ENCODE assay signal across 28 cellular contexts in the genomic region with DNA sequence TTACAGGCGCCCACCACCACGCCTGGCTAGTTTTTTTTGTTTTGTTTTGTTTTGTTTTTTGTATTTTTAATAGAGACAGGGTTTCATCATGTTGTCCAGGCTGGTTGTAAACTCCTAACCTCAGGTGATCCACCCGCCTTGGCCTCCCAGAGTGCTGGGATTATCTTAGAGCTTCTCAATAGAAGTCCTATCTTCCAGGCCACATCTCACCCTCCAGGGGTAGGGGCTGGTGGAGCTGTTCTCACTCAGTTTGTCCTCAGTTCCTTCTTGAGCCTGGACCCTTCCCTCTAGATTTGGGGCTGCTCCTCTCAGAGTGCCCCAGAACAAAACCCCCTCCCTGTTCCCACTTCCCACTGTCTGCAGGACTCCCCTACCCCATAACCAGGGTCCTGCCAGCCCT. TPM values are rescaled to one million over a fixed set of nuclear protein-coding genes. Genes with fewer than 3 reads are reported as not detected.
DNase-seq lines count a peak whose midpoint lies in the region; ATAC-seq and TF ChIP-seq lines count a peak whose summit lies in the region.
"Had no signal": no experiment of that assay in that cellular context is flagged by ENCODE, and none has a peak within 500 bp of the region (broad histone marks: within the 10 kb centered on the region; RNA-seq: fewer than 3 reads in every experiment).

No MANE protein-coding gene starts in this region.

- H3K27ac Mint-ChIP-seq in activated T-helper 17 cell treated with anti-CD3 and anti-CD28 coated beads, Interleukin-2, amount 50 U/mL, for 72 hours: peak overlapping the region; percentile 89
- H3K27ac Mint-ChIP-seq in naive thymus-derived CD4-positive, alpha-beta T cell: peak overlapping the region in 7 of 9 donors; percentile 39 to 86 (median 80)
- H3K27ac Mint-ChIP-seq: activated B cell treated with CpG ODN at 0.5 μM for 24 hours, HFFc6, memory B cell had no signal

- peak overlapping the region; percentile 97 for H3K4me2 ChIP-seq in BLaER1
- H3K4me2 ChIP-seq in DND-41 (ENCODE audit: insufficient read depth, low read length): no peak overlapping the region
- H3K4me2 ChIP-seq: smooth muscle cell had no signal

- H3K27me3 Mint-ChIP-seq in activated T-helper 17 cell treated with anti-CD3 and anti-CD28 coated beads, Interleukin-2, amount 50 U/mL, for 72 hours: no peaks in the 10 kb centered on the region
- H3K27me3 Mint-ChIP-seq in naive thymus-derived CD4-positive, alpha-beta T cell: no peaks in the 10 kb centered on the region

- H3K9ac ChIP-seq in BLaER1 (peak overlapping the region; percentile 64), DND-41 (ENCODE audit: low read depth, low read length) (no peak overlapping the region)

- H3K4me1 ChIP-seq in BLaER1 (peaks cover 98% of the 10 kb centered on the region), DND-41 (ENCODE audit: insufficient read depth, low read length) (peaks cover 43% of the 10 kb centered on the region)
- peaks cover 3 to 22% of the 10 kb centered on the region in 2 donors for H3K4me1 ChIP-seq in naive thymus-derived CD4-positive, alpha-beta T cell (ENCODE audit: control insufficient read depth in 2 of 2, insufficient read depth in 2 of 2, low read length in 2 of 2)

- CTCF ChIA-PET in naive thymus-derived CD4-positive, alpha-beta T cell (lab: Charles Lee): no interaction called here

- H3K27me3 ChIP-seq in BLaER1 (no peaks in the 10 kb centered on the region), DND-41 (ENCODE audit: insufficient read depth, low read length, poor library complexity) (no peaks in the 10 kb centered on the region)
- H3K27me3 ChIP-seq in naive thymus-derived CD4-positive, alpha-beta T cell (ENCODE audit: control insufficient read depth in 2 of 2, insufficient read depth in 2 of 2, low read length in 2 of 2): no peaks in the 10 kb centered on the region
- H3K27me3 ChIP-seq: heart right ventricle, vagina had no signal

- H4K20me1 ChIP-seq in BLaER1 (peaks cover 100% of the 10 kb centered on the region), DND-41 (ENCODE audit: insufficient read depth, low read length) (peaks cover 7% of the 10 kb centered on the region; the same call in 1 of the 2 replicates)

- TF ChIP-seq CTCF in DND-41 (IDR thresholded peaks at IDR 0.05; ENCODE audit: borderline replicate concordance, extremely low read depth, low read length, poor library complexity, severe bottlenecking): no peak

- intact Hi-C loops in naive thymus-derived CD4-positive, alpha-beta T cell (cut with micrococcal nuclease): loop anchor here in 1 of 2 donors (2.0 kb wide), 1 partner anchor 13 kb away; no protein-coding TSS in a partner anchor

- ATAC-seq in DND-41 (ENCODE audit: insufficient read depth, low read depth) (no peak), HG03571 (IDR thresholded peaks at IDR 0.05; ENCODE audit: unreplicated experiment) (no peak)
- ATAC-seq in activated T-helper 17 cell treated with anti-CD3 and anti-CD28 coated beads, Interleukin-2, amount 50 U/mL, for 72 hours (replicated peaks): no peak
- no peak for ATAC-seq in naive thymus-derived CD4-positive, alpha-beta T cell
- ATAC-seq: heart right ventricle, left cardiac atrium, Right ventricle myocardium inferior had no signal

- H3K79me2 ChIP-seq in DND-41 (ENCODE audit: insufficient read depth, low read length): peaks cover 88% of the 10 kb centered on the region

- DNase-seq in DND-41 (no peak), NCI-H446 treated with DMSO at 0.1 percent for 48 hours (lab: John Stamatoyannopoulos, UW) (no peak)
- no peak for DNase-seq in naive thymus-derived CD4-positive, alpha-beta T cell
- no peak for DNase-seq in activated CD4-positive, alpha-beta T cell treated with anti-CD3 and anti-CD28 coated beads for 4 hours
- no peak for DNase-seq in activated CD4-positive, alpha-beta T cell treated with anti-CD3 and anti-CD28 coated beads, Interleukin-2, amount 50 U/mL, for 1 hour
- DNase-seq: activated B cell treated with CpG ODN at 0.5 μM for 24 hours; activated CD4-positive, alpha-beta T cell treated with anti-CD3 and anti-CD28 coated beads, Interleukin-2, amount 50 U/mL, for 48 hours; activated gamma-delta T cell; C1 segment of cervical spinal cord; central memory CD4-positive, alpha-beta T cell; heart right ventricle; HFFc6; left cardiac atrium; NCI-H1105 treated with DMSO at 0.1 percent for 48 hours; NCI-H2029 treated with DMSO at 0.1 percent for 48 hours; NCI-H226; NCI-H82; retina; T-helper 9 cell had no signal

- H3K36me3 Mint-ChIP-seq in activated T-helper 17 cell treated with anti-CD3 and anti-CD28 coated beads, Interleukin-2, amount 50 U/mL, for 72 hours (ENCODE audit: low read depth): peaks cover 14% of the 10 kb centered on the region
- peaks cover 3 to 19% (median 8%) of the 10 kb centered on the region in 5 donors for H3K36me3 Mint-ChIP-seq in naive thymus-derived CD4-positive, alpha-beta T cell

- H3K9me3 ChIP-seq in BLaER1 (no peaks in the 10 kb centered on the region), DND-41 (ENCODE audit: insufficient read depth, low read length, severe bottlenecking) (no peaks in the 10 kb centered on the region)
- no peaks in the 10 kb centered on the region for H3K9me3 ChIP-seq in naive thymus-derived CD4-positive, alpha-beta T cell (ENCODE audit: control insufficient read depth in 2 of 3, low read length in 3 of 3)
- H3K9me3 ChIP-seq: heart right ventricle, thoracic aorta, vagina had no signal

- POLR2A ChIA-PET in naive thymus-derived CD4-positive, alpha-beta T cell (lab: Charles Lee): interaction anchor here (1.1 kb wide), 1 partner anchor 12 kb away, joined by 3 read pairs; no protein-coding TSS in a partner anchor

- peak overlapping the region; percentile 85 for H3K27ac ChIP-seq in BLaER1
- H3K27ac ChIP-seq in DND-41 (ENCODE audit: low read length): peak overlapping the region; percentile 53
- H3K27ac ChIP-seq in naive thymus-derived CD4-positive, alpha-beta T cell (ENCODE audit: low read depth, low read length): no peak overlapping the region
- H3K27ac ChIP-seq: epithelial cell of prostate, heart right ventricle, vagina had no signal

- H3K9me3 Mint-ChIP-seq in activated T-helper 17 cell treated with anti-CD3 and anti-CD28 coated beads, Interleukin-2, amount 50 U/mL, for 72 hours: no peaks in the 10 kb centered on the region
- H3K9me3 Mint-ChIP-seq in naive thymus-derived CD4-positive, alpha-beta T cell: peaks cover 0 to 1% (median 0%) of the 10 kb centered on the region in 11 donors
- H3K9me3 Mint-ChIP-seq: activated B cell treated with CpG ODN at 0.5 μM for 24 hours, HFFc6 had no signal

- H3K36me3 ChIP-seq in BLaER1 (peaks cover 36% of the 10 kb centered on the region; the same call in 1 of the 2 replicates), DND-41 (ENCODE audit: insufficient read depth, low read length) (peaks cover 21% of the 10 kb centered on the region)
- H3K36me3 ChIP-seq in naive thymus-derived CD4-positive, alpha-beta T cell (ENCODE audit: control insufficient read depth in 2 of 3, insufficient read depth in 3 of 3, low read length in 3 of 3): no peaks in the 10 kb centered on the region
- H3K36me3 ChIP-seq: thoracic aorta, vagina had no signal

- no peak overlapping the region for H2AFZ ChIP-seq in DND-41 (ENCODE audit: low read depth, low read length)

- H3K4me3 ChIP-seq in BLaER1: peak overlapping the region; percentile 44; the same call in 1 of the 2 replicates
- H3K4me3 ChIP-seq in DND-41 (ENCODE audit: low read depth in 1 of 2, low read length in 2 of 2): no peak overlapping the region
- H3K4me3 ChIP-seq in naive thymus-derived CD4-positive, alpha-beta T cell (ENCODE audit: low read length): no peak overlapping the region
- H3K4me3 ChIP-seq: heart right ventricle, smooth muscle cell, thoracic aorta, vagina had no signal

- peaks cover 44% of the 10 kb centered on the region for H3K4me1 Mint-ChIP-seq in activated T-helper 17 cell treated with anti-CD3 and anti-CD28 coated beads, Interleukin-2, amount 50 U/mL, for 72 hours
- peaks cover 33 to 84% (median 72%) of the 10 kb centered on the region in 7 donors for H3K4me1 Mint-ChIP-seq in naive thymus-derived CD4-positive, alpha-beta T cell

- H3K4me3 Mint-ChIP-seq in activated T-helper 17 cell treated with anti-CD3 and anti-CD28 coated beads, Interleukin-2, amount 50 U/mL, for 72 hours: no peak overlapping the region
- H3K4me3 Mint-ChIP-seq in naive thymus-derived CD4-positive, alpha-beta T cell: no peak overlapping the region
- H3K4me3 Mint-ChIP-seq: activated B cell treated with CpG ODN at 0.5 μM for 24 hours, HFFc6, memory B cell had no signal

RNA-seq across cellular contexts. Expression of a gene that starts 31.3 kb away (rescaled TPM):
- total RNA-seq in activated T-helper 17 cell treated with anti-CD3 and anti-CD28 coated beads, Interleukin-2, amount 50 U/mL, for 72 hours: 10 to 100 TPM; 43.3 to 50.3 TPM
- total RNA-seq in naive thymus-derived CD4-positive, alpha-beta T cell: 100 to 1,000 TPM in 1 of 5 experiments, 10 to 100 TPM in 4; 56.2 to 103 (median 94.3) TPM
- 10 to 100 TPM in 1 of 2 donors, 1 to 10 TPM in 1; 6.1 to 19.1 TPM for polyA plus RNA-seq in naive thymus-derived CD4-positive, alpha-beta T cell
